ENCODE assay signal across 1 cellular context in the genomic region with DNA sequence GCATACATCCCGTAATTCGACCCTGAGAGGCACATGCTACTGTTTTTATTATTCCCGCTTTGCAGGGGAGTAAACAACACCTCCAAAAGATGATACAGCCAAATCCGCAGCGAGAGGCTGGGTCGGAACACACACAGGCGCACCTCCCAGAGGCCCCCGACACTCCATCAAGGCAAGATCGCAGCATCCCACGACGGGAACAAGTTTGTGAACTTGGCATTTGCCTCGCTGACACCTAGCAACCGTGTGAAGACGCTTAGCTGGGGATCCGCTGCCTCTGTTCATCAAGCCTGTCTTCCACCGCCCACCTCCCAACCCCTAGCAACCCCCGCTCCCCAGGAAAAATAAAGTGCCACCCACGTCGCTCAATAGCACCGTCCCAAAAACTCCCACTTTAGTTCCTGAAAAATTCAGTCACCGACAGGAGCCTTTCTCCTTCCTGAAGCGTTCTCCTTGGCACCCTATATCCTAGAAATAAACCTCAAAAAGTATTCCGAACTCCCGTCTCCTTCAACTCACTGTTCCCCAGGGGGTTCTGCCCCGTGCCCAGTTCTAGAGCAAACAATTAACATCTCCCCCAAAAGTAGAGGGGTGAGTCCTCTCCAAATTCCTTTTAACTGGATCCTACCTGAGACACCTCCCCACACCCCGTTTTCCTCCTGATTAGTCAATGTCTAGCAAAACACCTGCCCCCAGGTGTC.
TF ChIP-seq lines count a peak whose summit lies in the region.

No MANE protein-coding gene starts in this region.

TF ChIP-seq in HepG2, 621 proteins besides CTCF, POLR2A, EP300 and RAD21:
- TF ChIP-seq, protein P1, sequence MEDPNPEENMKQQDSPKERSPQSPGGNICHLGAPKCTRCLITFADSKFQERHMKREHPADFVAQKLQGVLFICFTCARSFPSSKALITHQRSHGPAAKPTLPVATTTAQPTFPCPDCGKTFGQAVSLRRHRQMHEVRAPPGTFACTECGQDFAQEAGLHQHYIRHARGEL (CRISPR knock-in tag; IDR thresholded peaks at IDR 0.05), result no peak
- TF ChIP-seq ZMYM4 (CRISPR knock-in tag; IDR thresholded peaks at IDR 0.05) (no peak), GATAD2A (CRISPR knock-in tag; IDR thresholded peaks at IDR 0.05) (no peak), TCF12 (IDR thresholded peaks at IDR 0.05) (no peak), TCF12 (CRISPR knock-in tag; IDR thresholded peaks at IDR 0.05) (no peak), ZNF446 (CRISPR knock-in tag; IDR thresholded peaks at IDR 0.05) (no peak), ZFP1 (CRISPR knock-in tag; IDR thresholded peaks at IDR 0.05) (no peak), ZNF329 (CRISPR knock-in tag; IDR thresholded peaks at IDR 0.05; ENCODE audit: low read depth) (no peak), ELF1 (CRISPR knock-in tag; IDR thresholded peaks at IDR 0.05) (no peak), BCL6 (CRISPR knock-in tag; IDR thresholded peaks at IDR 0.05) (no peak), ZNF282 (IDR thresholded peaks at IDR 0.05; ENCODE audit: partially characterized antibody) (no peak)
